29 cellular contexts compared by ENCODE assay signal in the genomic region with DNA sequence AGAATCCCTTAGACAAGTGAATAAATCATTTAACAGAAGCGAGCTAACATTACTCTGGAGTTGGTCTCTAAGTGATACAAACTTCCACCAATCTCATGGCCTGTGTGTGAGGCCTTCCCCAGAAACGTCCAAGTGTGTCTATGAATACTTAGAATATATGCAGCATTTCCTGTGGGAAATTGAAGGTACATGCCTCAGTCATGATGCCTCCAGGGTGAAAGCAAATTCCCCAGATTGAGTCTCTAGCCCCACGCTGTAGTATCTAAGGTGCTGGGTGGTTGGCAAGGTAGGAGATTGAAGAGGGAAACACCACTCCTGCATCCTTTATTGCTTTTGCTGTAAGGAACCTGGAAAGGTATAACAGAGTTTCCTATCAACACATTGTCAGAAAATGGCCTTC.
"Had no signal": no experiment of that assay in that cellular context is flagged by ENCODE, and none has a peak within 500 bp of the region (broad histone marks: within the 10 kb centered on the region; RNA-seq: fewer than 3 reads in every experiment).

No MANE protein-coding gene starts in this region.

- H3K36me3 ChIP-seq: brain microvascular endothelial cell, cardiac muscle cell, gastroesophageal sphincter, WERI-Rb-1 had no signal

- H3K27me3 ChIP-seq: brain microvascular endothelial cell, cardiac muscle cell, gastroesophageal sphincter had no signal

- DNase-seq: activated B cell treated with CpG ODN at 0.5 μM for 24 hours; activated CD4-positive, alpha-beta T cell treated with anti-CD3 and anti-CD28 coated beads for 48 hours; activated CD4-positive, alpha-beta T cell treated with anti-CD3 and anti-CD28 coated beads, Interleukin-2, amount 50 U/mL, for 1 hour; activated CD4-positive, alpha-beta T cell treated with anti-CD3 and anti-CD28 coated beads, Interleukin-2, amount 50 U/mL, for 48 hours; activated CD8-positive, alpha-beta memory T cell treated with anti-CD3 and anti-CD28 coated beads for 24 hours; activated CD8-positive, alpha-beta T cell treated with anti-CD3 and anti-CD28 coated beads for 36 hours; activated effector memory CD4-positive, alpha-beta T cell treated with Interleukin-2 at 50 U/mL for 16 hours; activated gamma-delta T cell treated with Interleukin-2 at 50 U/mL for 16 hours; activated naive CD4-positive, alpha-beta T cell treated with anti-CD3 and anti-CD28 coated beads, Interleukin-2, amount 50 U/mL, for 16 hours; activated naive CD4-positive, alpha-beta T cell treated with Interleukin-2 at 50 U/mL for 16 hours; activated T-cell treated with anti-CD3 and anti-CD28 coated beads, Interleukin-2, amount 50 U/mL, for 4 hours; amniotic stem cell; anterior cingulate cortex; brain microvascular endothelial cell; dorsolateral prefrontal cortex; effector memory CD4-positive, alpha-beta T cell; foreskin melanocyte; head of caudate nucleus; SW 1271; T-cell; T-helper 17 cell; T1000; WERI-Rb-1 had no signal

- H3K9me3 ChIP-seq: gastroesophageal sphincter had no signal

- H3K4me1 ChIP-seq: gastroesophageal sphincter had no signal

- H3K4me3 ChIP-seq: cardiac muscle cell, coronary artery, dorsolateral prefrontal cortex, gastroesophageal sphincter had no signal

- ATAC-seq: activated CD4-positive, CD25-positive, alpha-beta regulatory T cell treated with anti-CD3 and anti-CD28 coated beads, Interleukin-2, amount 50 U/mL, for 24 hours; activated CD8-positive, alpha-beta T cell treated with anti-CD3 and anti-CD28 coated beads for 36 hours; activated T-cell treated with anti-CD3 and anti-CD28 coated beads, Interleukin-2, amount 50 U/mL, for 4 hours; activated T-helper 17 cell treated with anti-CD3 and anti-CD28 coated beads, Interleukin-2, amount 50 U/mL, for 72 hours; gastroesophageal sphincter; T-cell; T-helper 17 cell had no signal

- H3K27ac ChIP-seq: brain microvascular endothelial cell, cardiac muscle cell, coronary artery, dorsolateral prefrontal cortex, epithelial cell of prostate, gastroesophageal sphincter, WERI-Rb-1 had no signal
